20 cellular contexts compared by ENCODE assay signal in the genomic region with DNA sequence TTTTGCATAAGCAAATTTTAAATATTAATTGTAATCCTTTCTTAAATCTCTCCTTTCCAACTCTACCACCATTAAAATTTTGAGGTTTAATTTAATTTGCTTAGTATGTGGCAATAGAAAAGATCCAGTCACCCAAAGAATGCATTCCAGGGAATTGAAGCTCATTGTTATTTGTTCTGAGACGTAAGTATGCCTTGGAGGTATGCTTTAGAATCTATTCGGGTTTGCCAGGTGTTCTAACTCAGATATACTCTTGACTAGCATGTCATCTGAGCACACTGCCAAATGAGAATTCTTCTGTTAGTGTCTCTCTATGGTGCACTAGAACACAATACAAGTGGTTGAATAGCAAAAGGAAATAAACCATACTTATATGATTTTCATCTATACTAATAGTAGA.
DNase-seq lines count a peak whose midpoint lies in the region; ATAC-seq and TF ChIP-seq lines count a peak whose summit lies in the region.
"Had no signal": no experiment of that assay in that cellular context is flagged by ENCODE, and none has a peak within 500 bp of the region (broad histone marks: within the 10 kb centered on the region; RNA-seq: fewer than 3 reads in every experiment).

No MANE protein-coding gene starts in this region.

- H3K4ac ChIP-seq in mesendoderm (ENCODE audit: low read depth, low read length), result no peak overlapping the region

- no peak overlapping the region for H2BK15ac ChIP-seq in mesendoderm (replicated peaks; ENCODE audit: low read depth)

- TF ChIP-seq CTCF in epithelial cell of esophagus (IDR thresholded peaks at IDR 0.05; ENCODE audit: insufficient read depth, low read depth, low read length, missing control alignments) (no peak), vagina (IDR thresholded peaks at IDR 0.05) (no peak)

- no peak for ATAC-seq in GM19324 (IDR thresholded peaks at IDR 0.05; ENCODE audit: low FRiP score, unreplicated experiment)

- no peak overlapping the region for H4K8ac ChIP-seq in mesendoderm (ENCODE audit: low read depth, low read length)

- H3K27ac ChIP-seq in mesendoderm (ENCODE audit: low read depth, low read length) (no peak overlapping the region), vagina (no peak overlapping the region)

- H3K18ac ChIP-seq in mesendoderm (ENCODE audit: low read length), result no peak overlapping the region

- H3K4me2 ChIP-seq in mesendoderm (ENCODE audit: low read length), result no peak overlapping the region
- H3K4me2 ChIP-seq: SK-N-SH had no signal

- peak; percentile 6 for DNase-seq in NCI-H146 (lab: John Stamatoyannopoulos, UW)
- DNase-seq in NCI-H146 treated with DMSO at 0.1 percent for 48 hours (lab: John Stamatoyannopoulos, UW; ENCODE audit: unreplicated experiment), result no peak
- DNase-seq in adipocyte (ENCODE audit: low read depth), result peak; percentile 53
- DNase-seq in epithelial cell of esophagus (ENCODE audit: low read depth), result peak; percentile 55
- DNase-seq in mesendoderm, result peak; percentile 9
- no peak for DNase-seq in foreskin melanocyte
- no peak for DNase-seq in vagina (ENCODE audit: extremely low spot score in 2 of 2)
- DNase-seq: 8988T, Calu3, GOT3, KBM-7, MG63, NCI-H1694 treated with DMSO at 0.1 percent for 48 hours, NCI-H2081, NCI-H446, NCI-H524 treated with DMSO at 0.1 percent for 48 hours, NCI-H774, SK-N-SH had no signal

- no peaks in the 10 kb centered on the region for H3K36me3 ChIP-seq in adipocyte (ENCODE audit: control insufficient read depth, insufficient read depth, low read length, severe bottlenecking)
- H3K36me3 ChIP-seq in mesendoderm (ENCODE audit: control insufficient read depth, insufficient read depth, low read length), result no peaks in the 10 kb centered on the region
- no peaks in the 10 kb centered on the region for H3K36me3 ChIP-seq in vagina
- H3K36me3 ChIP-seq: HAP-1, MG63 had no signal

- H2BK120ac ChIP-seq in mesendoderm (ENCODE audit: low read depth, low read length), result no peak overlapping the region

- TF ChIP-seq POLR2A in vagina (IDR thresholded peaks at IDR 0.05), result no peak

- H3K23ac ChIP-seq in mesendoderm (ENCODE audit: low read length), result no peak overlapping the region

- H3K9ac ChIP-seq in adipocyte (ENCODE audit: low read length) (no peak overlapping the region), mesendoderm (ENCODE audit: low read length) (no peak overlapping the region)
- H3K9ac ChIP-seq: SK-N-SH had no signal

- WGBS in mesendoderm (ENCODE audit: extremely low coverage, insufficient coverage, low lambda C conversion rate), result no CpG with 5 or more reads among the region's 2 CpGs

- H3K4me1 ChIP-seq in adipocyte (ENCODE audit: control insufficient read depth, insufficient read depth, low read length) (peaks cover 5% of the 10 kb centered on the region), mesendoderm (ENCODE audit: control insufficient read depth, low read depth, low read length) (no peaks in the 10 kb centered on the region), vagina (no peaks in the 10 kb centered on the region)

- no peaks in the 10 kb centered on the region for H3K79me1 ChIP-seq in mesendoderm (ENCODE audit: low read length)

- no peak overlapping the region for H4K5ac ChIP-seq in mesendoderm (ENCODE audit: low read length)

- H3K27me3 ChIP-seq in adipocyte (replicated peaks; ENCODE audit: control insufficient read depth, insufficient read depth, low read length), result no peaks in the 10 kb centered on the region
- H3K27me3 ChIP-seq in mesendoderm (ENCODE audit: insufficient read depth, low read length, poor library complexity), result no peaks in the 10 kb centered on the region
- H3K27me3 ChIP-seq in vagina, result no peaks in the 10 kb centered on the region
- H3K27me3 ChIP-seq: MG63 had no signal

- H3K56ac ChIP-seq in mesendoderm (ENCODE audit: low read length), result no peak overlapping the region

- no peak overlapping the region for H3K4me3 ChIP-seq in adipocyte (ENCODE audit: low read length)
- no peak overlapping the region for H3K4me3 ChIP-seq in epithelial cell of esophagus (ENCODE audit: low read length)
- H3K4me3 ChIP-seq in mesendoderm (ENCODE audit: low read length), result no peak overlapping the region
- no peak overlapping the region for H3K4me3 ChIP-seq in vagina
- H3K4me3 ChIP-seq: HAP-1, MG63 had no signal

- H2BK5ac ChIP-seq in mesendoderm (ENCODE audit: low read length), result no peak overlapping the region

- intact Hi-C loops in vagina (cut with DNase I), result no loop called here

- H3K9me3 ChIP-seq in adipocyte (ENCODE audit: control insufficient read depth, low read length), result no peaks in the 10 kb centered on the region
- no peaks in the 10 kb centered on the region for H3K9me3 ChIP-seq in vagina
- H3K9me3 ChIP-seq: HAP-1, MG63, SK-N-SH had no signal

- H3K79me2 ChIP-seq in mesendoderm (ENCODE audit: control insufficient read depth, insufficient read depth, low read length), result no peaks in the 10 kb centered on the region

- no peak overlapping the region for H2AK5ac ChIP-seq in mesendoderm (ENCODE audit: low read length)

Comparison
In these comparisons a context has a peak if more than half of its experiments do, and no peak if none do; other contexts are left out.
1. DNase-seq: peak in NCI-H146 (single experiment), adipocyte (single experiment), epithelial cell of esophagus (single experiment) and mesendoderm (single experiment); none in NCI-H146 treated with DMSO at 0.1 percent for 48 hours (single experiment), foreskin melanocyte (single experiment) and vagina (0 of 2).